In the genomic region with DNA sequence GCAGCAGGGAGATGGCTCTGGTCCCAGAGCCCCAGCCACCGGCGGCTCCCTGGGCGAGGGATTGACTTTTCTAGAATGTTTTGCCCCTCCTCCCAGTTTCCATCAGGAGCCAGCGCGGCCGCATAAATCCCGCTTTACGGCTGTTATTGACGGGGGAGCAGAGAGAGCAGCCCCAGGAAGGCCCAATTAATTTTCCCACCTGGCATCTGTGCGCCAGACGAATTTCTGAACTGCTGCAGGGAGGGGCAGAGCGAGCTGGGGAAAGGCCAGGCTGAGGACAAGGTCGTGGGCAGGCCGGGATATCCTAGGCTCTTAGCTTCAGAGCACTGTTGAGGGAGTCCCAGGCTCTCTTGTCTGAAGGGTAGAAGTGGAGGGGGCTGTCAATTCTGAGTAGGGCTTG, we compare ENCODE assay signal across 32 cellular contexts. TPM values are rescaled to one million over a fixed set of nuclear protein-coding genes. Genes with fewer than 3 reads are reported as not detected.
DNase-seq lines count a peak whose midpoint lies in the region; ATAC-seq and TF ChIP-seq lines count a peak whose summit lies in the region.
"Had no signal": no experiment of that assay in that cellular context is flagged by ENCODE, and none has a peak within 500 bp of the region (broad histone marks: within the 10 kb centered on the region; RNA-seq: fewer than 3 reads in every experiment).

No MANE protein-coding gene starts in this region.

- no peak overlapping the region for H3K4me3 ChIP-seq in body of pancreas
- H3K4me3 ChIP-seq in psoas muscle = no peak overlapping the region
- H3K4me3 ChIP-seq: A549, esophagus squamous epithelium, heart right ventricle, lung, sigmoid colon, SK-N-MC had no signal

- ATAC-seq in body of pancreas = peak; percentile 24
- no peak for ATAC-seq in left lobe of liver
- no peak for ATAC-seq in HG03521 (IDR thresholded peaks at IDR 0.05; ENCODE audit: unreplicated experiment)
- no peak for ATAC-seq in psoas muscle
- ATAC-seq: CD8-positive, alpha-beta T cell; heart right ventricle; natural killer cell treated with Interleukin-12 subunit alpha and Interleukin-12 subunit beta and Interleukin-15 and Interleukin-18, amount 100 ng/mL, for 72 hours; stimulated activated effector memory CD8-positive, alpha-beta T cell treated with anti-CD3 and anti-CD28 coated beads, Interleukin-12 subunit alpha, Interleukin-12 subunit beta, amount 100 ng/mL, for 72 hours had no signal

- H3K36me3 ChIP-seq in body of pancreas (replicated peaks in 1 of 2; ENCODE audit: insufficient read depth in 1 of 2, low read depth in 2 of 2) (no peaks in the 10 kb centered on the region), psoas muscle (ENCODE audit: insufficient read depth in 1 of 2, low read depth in 1 of 2) (no peaks in the 10 kb centered on the region)
- H3K36me3 ChIP-seq: esophagus squamous epithelium, heart right ventricle, sigmoid colon had no signal

- intact Hi-C loops in body of pancreas (cut with DNase I) = no loop called here
- intact Hi-C loops in psoas muscle (cut with DNase I) = no loop called here

- no peaks in the 10 kb centered on the region for H3K36me3 Mint-ChIP-seq in progenitor cell of endocrine pancreas (ENCODE audit: insufficient read depth)
- H3K36me3 Mint-ChIP-seq: CD8-positive, alpha-beta T cell; natural killer cell treated with Interleukin-12 subunit alpha and Interleukin-12 subunit beta and Interleukin-15 and Interleukin-18, amount 100 ng/mL, for 72 hours; stimulated activated effector memory CD8-positive, alpha-beta T cell treated with anti-CD3 and anti-CD28 coated beads, Interleukin-12 subunit alpha, Interleukin-12 subunit beta, amount 100 ng/mL, for 72 hours had no signal

- 25 to 27% methylated on average over 3 to 14 of the region's 14 CpGs for WGBS in body of pancreas, 2 donors
- WGBS in psoas muscle, 3 donors = 7 to 16% (median 7%) methylated on average over 14 of the region's 14 CpGs

- H3K4me1 ChIP-seq in body of pancreas (peaks cover 9% of the 10 kb centered on the region), psoas muscle (no peaks in the 10 kb centered on the region)
- H3K4me1 ChIP-seq: A549, heart right ventricle had no signal

- no peak overlapping the region for H3K4me3 Mint-ChIP-seq in progenitor cell of endocrine pancreas (ENCODE audit: low read depth)
- H3K4me3 Mint-ChIP-seq: activated T-cell treated with anti-CD3 and anti-CD28 coated beads, Interleukin-2, amount 50 U/mL, for 24 hours; CD8-positive, alpha-beta T cell; central memory CD8-positive, alpha-beta T cell; natural killer cell treated with Interleukin-12 subunit alpha and Interleukin-12 subunit beta and Interleukin-15 and Interleukin-18, amount 100 ng/mL, for 72 hours; stimulated activated effector memory CD8-positive, alpha-beta T cell treated with anti-CD3 and anti-CD28 coated beads, Interleukin-12 subunit alpha, Interleukin-12 subunit beta, amount 100 ng/mL, for 72 hours had no signal

- peak overlapping the region; percentile 56 for H3K27ac Mint-ChIP-seq in progenitor cell of endocrine pancreas
- H3K27ac Mint-ChIP-seq: activated T-cell treated with anti-CD3 and anti-CD28 coated beads, Interleukin-2, amount 50 U/mL, for 24 hours; CD8-positive, alpha-beta T cell; natural killer cell treated with Interleukin-12 subunit alpha and Interleukin-12 subunit beta and Interleukin-15 and Interleukin-18, amount 100 ng/mL, for 72 hours; stimulated activated effector memory CD8-positive, alpha-beta T cell treated with anti-CD3 and anti-CD28 coated beads, Interleukin-12 subunit alpha, Interleukin-12 subunit beta, amount 100 ng/mL, for 72 hours had no signal

- DNase-seq in NCI-H748 (lab: John Stamatoyannopoulos, UW; ENCODE audit: unreplicated experiment) = peak; percentile 22
- no peak for DNase-seq in NCI-H748 treated with DMSO at 0.1 percent for 48 hours (lab: John Stamatoyannopoulos, UW)
- DNase-seq in NCI-H2227 (lab: John Stamatoyannopoulos, UW; ENCODE audit: unreplicated experiment) = peak; percentile 80
- DNase-seq in body of pancreas = peak in 2 of 4 donors; percentile 25 to 28
- no peak for DNase-seq in progenitor cell of endocrine pancreas (ENCODE audit: low spot score, unreplicated experiment)
- no peak for DNase-seq in left lobe of liver (ENCODE audit: low spot score)
- no peak for DNase-seq in psoas muscle
- DNase-seq: activated gamma-delta T cell, AML-193, esophagus squamous epithelium, foreskin melanocyte, GDM1, heart right ventricle, KG1, kidney glomerular epithelial cell, NCI-H2029, NCI-H510A, sigmoid colon had no signal

- no peaks in the 10 kb centered on the region for H3K9me3 Mint-ChIP-seq in progenitor cell of endocrine pancreas (ENCODE audit: low read depth)
- H3K9me3 Mint-ChIP-seq: activated T-cell treated with anti-CD3 and anti-CD28 coated beads, Interleukin-2, amount 50 U/mL, for 24 hours; natural killer cell treated with Interleukin-12 subunit alpha and Interleukin-12 subunit beta and Interleukin-15 and Interleukin-18, amount 100 ng/mL, for 72 hours had no signal

- H3K27ac ChIP-seq in body of pancreas = no peak overlapping the region
- no peak overlapping the region for H3K27ac ChIP-seq in psoas muscle
- H3K27ac ChIP-seq: A549, esophagus squamous epithelium, heart right ventricle, sigmoid colon, SK-N-MC had no signal

- peaks cover 13% of the 10 kb centered on the region for H3K4me1 Mint-ChIP-seq in progenitor cell of endocrine pancreas (ENCODE audit: low read depth)
- H3K4me1 Mint-ChIP-seq: central memory CD8-positive, alpha-beta T cell; stimulated activated effector memory CD8-positive, alpha-beta T cell treated with anti-CD3 and anti-CD28 coated beads, Interleukin-12 subunit alpha, Interleukin-12 subunit beta, amount 100 ng/mL, for 72 hours had no signal

- H3K27me3 ChIP-seq in body of pancreas = peaks cover 0 to 9% of the 10 kb centered on the region in 2 donors
- peaks cover 0 to 50% (median 14%) of the 10 kb centered on the region in 3 donors for H3K27me3 ChIP-seq in psoas muscle (ENCODE audit: insufficient read depth in 3 of 3, low read length in 2 of 3)

- TF ChIP-seq CTCF in body of pancreas (IDR thresholded peaks at IDR 0.05) (no peak), progenitor cell of endocrine pancreas (IDR thresholded peaks at IDR 0.05; ENCODE audit: unreplicated experiment) (no peak), psoas muscle (IDR thresholded peaks at IDR 0.05) (no peak)

- H3K27me3 Mint-ChIP-seq in progenitor cell of endocrine pancreas = peaks cover 12% of the 10 kb centered on the region

- no peak for TF ChIP-seq POLR2A in body of pancreas (IDR thresholded peaks at IDR 0.05)

- H3K9me3 ChIP-seq in body of pancreas = peaks cover 0 to 8% (median 0%) of the 10 kb centered on the region in 3 donors
- H3K9me3 ChIP-seq in psoas muscle = peaks cover 13% of the 10 kb centered on the region
- H3K9me3 ChIP-seq: A549 had no signal

RNA-seq across cellular contexts. Expression of a gene that starts 24.7 kb away (rescaled TPM):
- total RNA-seq in body of pancreas = not detected
- total RNA-seq in progenitor cell of endocrine pancreas = not detected in 2 replicates
- not detected for total RNA-seq in left lobe of liver
- not detected for total RNA-seq in psoas muscle
- polyA plus RNA-seq in psoas muscle = not detected
- total RNA-seq: activated CD8-positive, alpha-beta memory T cell treated with anti-CD3 and anti-CD28 coated beads for 36 hours; CD8-positive, alpha-beta T cell; dermis blood vessel endothelial cell; esophagus squamous epithelium; H1; heart right ventricle; lung; mononuclear cell; natural killer cell treated with Interleukin-12 subunit alpha and Interleukin-12 subunit beta and Interleukin-15 and Interleukin-18, amount 100 ng/mL, for 72 hours; sigmoid colon; subcutaneous adipose tissue had no signal
- polyA plus RNA-seq: A549, H1, heart right ventricle, lung, sigmoid colon had no signal

Comparison
In these comparisons a context has a peak if more than half of its experiments do, and no peak if none do; other contexts are left out.
1. DNase-seq: peak in NCI-H748 (single experiment) and NCI-H2227 (single experiment); none in NCI-H748 treated with DMSO at 0.1 percent for 48 hours (single experiment), progenitor cell of endocrine pancreas (single experiment), left lobe of liver (single experiment) and psoas muscle (0 of 2).